In the genomic region with DNA sequence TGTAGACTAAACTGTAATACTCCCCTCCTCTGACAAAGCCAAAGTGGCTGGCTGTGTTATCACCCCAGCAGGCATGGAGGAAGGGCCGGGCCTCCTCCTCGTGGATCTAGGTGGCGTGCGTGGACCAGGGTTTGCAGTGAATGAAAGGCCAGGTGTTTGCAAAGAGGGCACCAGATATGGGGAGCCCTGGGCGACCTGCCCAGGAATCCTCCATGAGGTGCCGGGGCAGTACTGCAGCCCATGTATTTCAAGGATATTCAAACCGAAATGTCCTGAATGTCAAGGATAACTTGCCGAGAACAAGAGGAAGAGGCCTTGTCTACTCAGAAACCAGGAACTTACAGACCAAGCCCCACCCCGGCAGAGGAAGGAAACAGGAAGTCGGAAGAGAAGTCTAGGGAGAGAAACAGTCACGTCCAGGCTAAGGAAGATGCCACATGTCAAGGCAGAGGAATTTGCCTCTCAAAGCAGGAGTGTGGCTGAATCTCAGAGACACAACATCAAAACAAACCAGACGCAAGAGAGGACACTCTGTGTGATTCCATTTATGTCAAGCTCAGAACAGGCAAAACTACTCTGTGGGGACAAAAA, we compare ENCODE assay signal across 1 cellular context.
TF ChIP-seq lines count a peak whose summit lies in the region.

No MANE protein-coding gene starts in this region.

TF ChIP-seq in IMR-90, 13 proteins besides CTCF, POLR2A, EP300 and RAD21 (continued from another document):
- TF ChIP-seq BHLHE40 (IDR thresholded peaks at IDR 0.05; ENCODE audit: low read depth, low read length) (no peak), FOS (IDR thresholded peaks at IDR 0.05; ENCODE audit: low read depth, low read length) (no peak), NFE2L2 (IDR thresholded peaks at IDR 0.05; ENCODE audit: low read depth, low read length) (no peak), MAFK (IDR thresholded peaks at IDR 0.05; ENCODE audit: low read depth, low read length) (no peak), SMC3 (IDR thresholded peaks at IDR 0.05; ENCODE audit: low read depth, low read length) (no peak), RCOR1 (IDR thresholded peaks at IDR 0.05; ENCODE audit: insufficient replicate concordance, low read length) (no peak), CEBPB (IDR thresholded peaks at IDR 0.05; ENCODE audit: low read depth, low read length) (no peak)
